In the genomic region with DNA sequence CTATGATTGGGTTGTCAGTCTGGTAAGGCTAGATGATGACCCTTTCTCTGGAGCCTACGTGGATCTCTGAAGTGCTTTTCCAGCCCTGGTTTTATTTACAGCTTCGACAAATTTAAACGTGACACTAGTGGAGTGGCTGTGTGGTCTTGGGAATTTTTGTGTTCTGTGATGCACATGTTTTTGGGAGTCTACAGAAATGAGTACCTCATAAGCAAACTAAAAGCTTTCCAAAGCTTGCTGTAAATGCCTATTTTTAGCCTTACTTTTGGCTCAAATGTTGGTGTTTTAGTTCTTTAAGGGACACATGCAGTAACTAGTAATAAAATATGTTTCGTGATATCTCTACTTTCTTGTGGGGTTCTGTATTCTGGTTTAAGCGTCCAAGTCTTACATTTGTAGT, we compare ENCODE assay signal across 9 cellular contexts. TPM values are rescaled to one million over a fixed set of nuclear protein-coding genes. Genes with fewer than 3 reads are reported as not detected.
DNase-seq lines count a peak whose midpoint lies in the region; ATAC-seq and TF ChIP-seq lines count a peak whose summit lies in the region.
"Had no signal": no experiment of that assay in that cellular context is flagged by ENCODE, and none has a peak within 500 bp of the region (broad histone marks: within the 10 kb centered on the region; RNA-seq: fewer than 3 reads in every experiment).

No MANE protein-coding gene starts in this region.

- ATAC-seq in GM19467 (IDR thresholded peaks at IDR 0.05; ENCODE audit: unreplicated experiment) (no peak), GM18519 (IDR thresholded peaks at IDR 0.05; ENCODE audit: low FRiP score, unreplicated experiment) (no peak)

- H3K4me3 ChIP-seq in MG63: peak overlapping the region; percentile 40
- peak overlapping the region; percentile 61 to 79 for H3K4me3 ChIP-seq in duodenal mucosa (ENCODE audit: low read depth in 1 of 2, low read length in 2 of 2)
- H3K4me3 ChIP-seq in neural progenitor cell: peak overlapping the region; percentile 96

- peak overlapping the region; percentile 54 to 73 for H3K4me3 Mint-ChIP-seq in CD14-positive monocyte
- H3K4me3 Mint-ChIP-seq in neural progenitor cell: peak overlapping the region; percentile 88

- peaks cover 74% of the 10 kb centered on the region for H4K20me1 ChIP-seq in neural progenitor cell (ENCODE audit: low read depth)

- H3K36me3 ChIP-seq in MG63: peaks cover 52% of the 10 kb centered on the region
- no peaks in the 10 kb centered on the region for H3K36me3 ChIP-seq in duodenal mucosa (ENCODE audit: control insufficient read depth in 1 of 2, insufficient read depth in 2 of 2, low read length in 2 of 2)
- H3K36me3 ChIP-seq in neural progenitor cell: no peaks in the 10 kb centered on the region

- peak overlapping the region in 1 of 2 donors; percentile 1 for H3K9ac ChIP-seq in duodenal mucosa (ENCODE audit: low read depth in 1 of 2, low read length in 2 of 2)
- H3K9ac ChIP-seq in neural progenitor cell: no peak overlapping the region

- H3K36me3 Mint-ChIP-seq in CD14-positive monocyte: peaks cover 4 to 9% of the 10 kb centered on the region in 2 donors
- peaks cover 2% of the 10 kb centered on the region for H3K36me3 Mint-ChIP-seq in neural progenitor cell

- peaks cover 18% of the 10 kb centered on the region for H3F3A ChIP-seq in neural progenitor cell (ENCODE audit: low read depth)

- peaks cover 86% of the 10 kb centered on the region for H3K79me2 ChIP-seq in neural progenitor cell (ENCODE audit: low read depth)

- H3K4me2 ChIP-seq in neural progenitor cell: peak overlapping the region; percentile 94

- peaks cover 0 to 1% (median 0%) of the 10 kb centered on the region in 3 donors for H3K27me3 Mint-ChIP-seq in CD14-positive monocyte (ENCODE audit: low read depth in 3 of 3)
- H3K27me3 Mint-ChIP-seq in neural progenitor cell (ENCODE audit: insufficient read depth, low read depth): peaks cover 4% of the 10 kb centered on the region

- no peak for TF ChIP-seq CTCF in CD14-positive monocyte (IDR thresholded peaks at IDR 0.05)
- no peak for TF ChIP-seq CTCF in neural progenitor cell (IDR thresholded peaks at IDR 0.05)

- H3K4me1 Mint-ChIP-seq in CD14-positive monocyte (peaks cover 63% of the 10 kb centered on the region), neural progenitor cell (peaks cover 54% of the 10 kb centered on the region)

- H3K9me3 ChIP-seq in MG63: no peaks in the 10 kb centered on the region
- no peaks in the 10 kb centered on the region for H3K9me3 ChIP-seq in duodenal mucosa (ENCODE audit: control insufficient read depth in 1 of 2, low read length in 2 of 2)
- H3K9me3 ChIP-seq in neural progenitor cell (ENCODE audit: low read depth): no peaks in the 10 kb centered on the region

- no peak overlapping the region for H3K27ac ChIP-seq in duodenal mucosa (ENCODE audit: low read depth, low read length)
- H3K27ac ChIP-seq in neural progenitor cell: no peak overlapping the region

- intact Hi-C loops in CD14-positive monocyte (cut with micrococcal nuclease): no loop called here

- H3K4me1 ChIP-seq in duodenal mucosa (ENCODE audit: control insufficient read depth in 1 of 2, insufficient read depth in 2 of 2, low read length in 2 of 2): peaks cover 46 to 57% of the 10 kb centered on the region in 2 donors
- H3K4me1 ChIP-seq in neural progenitor cell: peaks cover 52% of the 10 kb centered on the region

- no peak overlapping the region for H2AFZ ChIP-seq in neural progenitor cell (replicated peaks)

- H3K27ac Mint-ChIP-seq in CD14-positive monocyte (peak overlapping the region in 2 of 7 donors; percentile 45 to 55), neural progenitor cell (no peak overlapping the region)

- H3K27me3 ChIP-seq in MG63 (no peaks in the 10 kb centered on the region), duodenal mucosa (ENCODE audit: control insufficient read depth in 1 of 2, insufficient read depth in 2 of 2, low read length in 2 of 2) (no peaks in the 10 kb centered on the region), neural progenitor cell (no peaks in the 10 kb centered on the region)

- H3K9me3 Mint-ChIP-seq in CD14-positive monocyte (no peaks in the 10 kb centered on the region), neural progenitor cell (no peaks in the 10 kb centered on the region)

- DNase-seq in CD14-positive monocyte (ENCODE audit: low spot score): no peak
- DNase-seq in MG63: no peak
- DNase-seq in neural progenitor cell (ENCODE audit: low spot score): no peak
- no peak for DNase-seq in effector CD4-positive, alpha-beta T cell
- no peak for DNase-seq in NCI-H2029 (lab: John Stamatoyannopoulos, UW)
- DNase-seq: NCI-H1092 treated with DMSO at 0.1 percent for 48 hours had no signal

RNA-seq across cellular contexts. Expression of a gene that starts 3.3 kb away (rescaled TPM):
- 1 to 10 TPM; 4.7 to 5.8 TPM for polyA plus RNA-seq in CD14-positive monocyte
- total RNA-seq in MG63 (2014; rRNA removed; shearing (Covaris generic); ENCODE audit: low replicate concordance): 30.4 and 36.5 TPM in 2 replicates
- total RNA-seq in neural progenitor cell (ENCODE audit: low replicate concordance): 53.8 and 85.2 TPM in 2 replicates

Comparison
In these comparisons a context has a peak if more than half of its experiments do, and no peak if none do; other contexts are left out.
1. H3K4me3 ChIP-seq: peak in every context shown above with its lines; median percentile 96 in neural progenitor cell; 70 in duodenal mucosa; 40 in MG63.